In genomic region chr15:44101286-44101685, GRCh38 we compare ENCODE assay signal across 2 cellular contexts.
TF ChIP-seq lines count a peak whose summit lies in the region.

No MANE protein-coding gene starts in this region.

TF ChIP-seq in SK-N-SH, 30 proteins besides CTCF, POLR2A, EP300 and RAD21 (continued from another document):
- TF ChIP-seq, protein P1, sequence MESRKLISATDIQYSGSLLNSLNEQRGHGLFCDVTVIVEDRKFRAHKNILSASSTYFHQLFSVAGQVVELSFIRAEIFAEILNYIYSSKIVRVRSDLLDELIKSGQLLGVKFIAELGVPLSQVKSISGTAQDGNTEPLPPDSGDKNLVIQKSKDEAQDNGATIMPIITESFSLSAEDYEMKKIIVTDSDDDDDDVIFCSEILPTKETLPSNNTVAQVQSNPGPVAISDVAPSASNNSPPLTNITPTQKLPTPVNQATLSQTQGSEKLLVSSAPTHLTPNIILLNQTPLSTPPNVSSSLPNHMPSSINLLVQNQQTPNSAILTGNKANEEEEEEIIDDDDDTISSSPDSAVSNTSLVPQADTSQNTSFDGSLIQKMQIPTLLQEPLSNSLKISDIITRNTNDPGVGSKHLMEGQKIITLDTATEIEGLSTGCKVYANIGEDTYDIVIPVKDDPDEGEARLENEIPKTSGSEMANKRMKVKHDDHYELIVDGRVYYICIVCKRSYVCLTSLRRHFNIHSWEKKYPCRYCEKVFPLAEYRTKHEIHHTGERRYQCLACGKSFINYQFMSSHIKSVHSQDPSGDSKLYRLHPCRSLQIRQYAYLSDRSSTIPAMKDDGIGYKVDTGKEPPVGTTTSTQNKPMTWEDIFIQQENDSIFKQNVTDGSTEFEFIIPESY (IDR thresholded peaks at IDR 0.05; ENCODE audit: borderline replicate concordance, low read depth) = no peak
- TF ChIP-seq PBX3 (IDR thresholded peaks at IDR 0.05) (no peak), TAF1 (IDR thresholded peaks at IDR 0.05; ENCODE audit: borderline replicate concordance, low read depth, low read length) (no peak), MAX (IDR thresholded peaks at IDR 0.05; ENCODE audit: low read depth) (no peak), REST (IDR thresholded peaks at IDR 0.05; ENCODE audit: low read depth, low read length) (no peak), USF1 (IDR thresholded peaks at IDR 0.05; ENCODE audit: borderline replicate concordance, low read depth) (no peak), USF2 (IDR thresholded peaks at IDR 0.05; ENCODE audit: borderline replicate concordance, low read depth, low read length) (no peak), RXRA (IDR thresholded peaks at IDR 0.05; ENCODE audit: borderline replicate concordance, low read depth) (no peak), SMC3 (IDR thresholded peaks at IDR 0.05; ENCODE audit: low read depth, low read length) (no peak)
- TF ChIP-seq, protein P2, sequence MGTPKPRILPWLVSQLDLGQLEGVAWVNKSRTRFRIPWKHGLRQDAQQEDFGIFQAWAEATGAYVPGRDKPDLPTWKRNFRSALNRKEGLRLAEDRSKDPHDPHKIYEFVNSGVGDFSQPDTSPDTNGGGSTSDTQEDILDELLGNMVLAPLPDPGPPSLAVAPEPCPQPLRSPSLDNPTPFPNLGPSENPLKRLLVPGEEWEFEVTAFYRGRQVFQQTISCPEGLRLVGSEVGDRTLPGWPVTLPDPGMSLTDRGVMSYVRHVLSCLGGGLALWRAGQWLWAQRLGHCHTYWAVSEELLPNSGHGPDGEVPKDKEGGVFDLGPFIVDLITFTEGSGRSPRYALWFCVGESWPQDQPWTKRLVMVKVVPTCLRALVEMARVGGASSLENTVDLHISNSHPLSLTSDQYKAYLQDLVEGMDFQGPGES (IDR thresholded peaks at IDR 0.05; ENCODE audit: low read depth, low read length) = no peak

TF ChIP-seq in SK-N-SH treated with all-trans-retinoic acid at 6 μM for 48 hours, 23 proteins besides CTCF, POLR2A, EP300 and RAD21 (continued from another document):
- TF ChIP-seq POU6F1 (CRISPR knock-in tag; IDR thresholded peaks at IDR 0.05; ENCODE audit: borderline replicate concordance, low read depth) (no peak), ARNTL (CRISPR knock-in tag; IDR thresholded peaks at IDR 0.05; ENCODE audit: borderline replicate concordance, low read depth) (no peak), GLIS3 (CRISPR knock-in tag; IDR thresholded peaks at IDR 0.05) (no peak)
